Comparison of ENCODE assay signal across 13 cellular contexts in genomic region chr3:22729981-22730380, GRCh38.
A peak's percentile ranks its signal among the peaks of the same experiment; 100 is the strongest.
DNase-seq lines count a peak whose midpoint lies in the region; ATAC-seq, FAIRE-seq and TF ChIP-seq lines count a peak whose summit lies in the region.
"Had no signal": no experiment of that assay in that cellular context is flagged by ENCODE, and none has a peak within 500 bp of the region (broad histone marks: within the 10 kb centered on the region; RNA-seq: fewer than 3 reads in every experiment).

No MANE protein-coding gene starts in this region.

- no peak overlapping the region for H3K27ac Mint-ChIP-seq in immature natural killer cell

- no peak overlapping the region for H3K4me3 Mint-ChIP-seq in immature natural killer cell

- no peaks in the 10 kb centered on the region for H3K36me3 Mint-ChIP-seq in immature natural killer cell

- peaks cover 0 to 9% of the 10 kb centered on the region in 2 donors for H3K4me1 Mint-ChIP-seq in immature natural killer cell

- FAIRE-seq in D721Med (lab: Jason Lieb, UNC) = no peak

- CTCF ChIA-PET in GM10248 (lab: Yijun Ruan, JAX) = interaction anchor here (1.0 kb wide), 1 partner anchor 36 kb away, joined by 3 read pairs; no protein-coding TSS in a partner anchor

- TF ChIP-seq CTCF in D721Med (IDR thresholded peaks at IDR 0.05; ENCODE audit: insufficient read depth, missing control alignments) (peak; percentile 31), GM10248 (IDR thresholded peaks at IDR 0.05; ENCODE audit: control extremely low read depth, extremely low read depth, low read depth, missing control alignments) (no peak)

- ATAC-seq in HG02885 (IDR thresholded peaks at IDR 0.05; ENCODE audit: poor library complexity, unreplicated experiment) (peak; percentile 68), SK-N-SH treated with all-trans-retinoic acid at 6 μM for 48 hours (peak; percentile 40; the same call in 1 of the 3 replicates)

- POLR2A ChIA-PET in GM10248 (lab: Yijun Ruan, JAX) = no interaction called here

- H3K27me3 Mint-ChIP-seq in immature natural killer cell (ENCODE audit: low read depth in 3 of 3) = no peaks in the 10 kb centered on the region

- no peak for DNase-seq in D721Med (ENCODE audit: insufficient read length, low spot score)
- peak; percentile 14 for DNase-seq in iPS-NIHi11 (ENCODE audit: low spot score)
- no peak for DNase-seq in immature natural killer cell
- no peak for DNase-seq in NCI-H446 treated with DMSO at 0.1 percent for 48 hours (lab: John Stamatoyannopoulos, UW)
- DNase-seq in Ammon's horn (ENCODE audit: low spot score) = no peak
- DNase-seq in GM10248 (ENCODE audit: extremely low spot score) = no peak
- DNase-seq: activated gamma-delta T cell treated with Interleukin-2 at 50 U/mL for 16 hours, GOT3, hippocampal formation, NCI-H1105 treated with DMSO at 0.1 percent for 48 hours, RPMI8226 had no signal

- H3K9me3 Mint-ChIP-seq in immature natural killer cell = peaks cover 0 to 33% (median 6%) of the 10 kb centered on the region in 6 donors

TF ChIP-seq in SK-N-SH treated with all-trans-retinoic acid at 6 μM for 48 hours, 23 proteins besides CTCF, POLR2A, EP300 and RAD21:
- no peak for TF ChIP-seq OSR1 (CRISPR knock-in tag; IDR thresholded peaks at IDR 0.05)
- TF ChIP-seq TCF4 (CRISPR knock-in tag; IDR thresholded peaks at IDR 0.05; ENCODE audit: borderline replicate concordance) = no peak
- TF ChIP-seq TOX (CRISPR knock-in tag; IDR thresholded peaks at IDR 0.05; ENCODE audit: borderline replicate concordance) = no peak
- no peak for TF ChIP-seq ZFP3 (CRISPR knock-in tag; IDR thresholded peaks at IDR 0.05)
- no peak for TF ChIP-seq CSRNP3 (CRISPR knock-in tag; IDR thresholded peaks at IDR 0.05)
- no peak for TF ChIP-seq ARNTL (CRISPR knock-in tag; IDR thresholded peaks at IDR 0.05; ENCODE audit: borderline replicate concordance, low read depth)
- TF ChIP-seq BACH2 (CRISPR knock-in tag; IDR thresholded peaks at IDR 0.05; ENCODE audit: borderline replicate concordance) = no peak
- TF ChIP-seq POU6F1 (CRISPR knock-in tag; IDR thresholded peaks at IDR 0.05; ENCODE audit: borderline replicate concordance, low read depth) = no peak
- TF ChIP-seq GLIS3 (CRISPR knock-in tag; IDR thresholded peaks at IDR 0.05) = no peak
- no peak for TF ChIP-seq ZFP30 (CRISPR knock-in tag; IDR thresholded peaks at IDR 0.05)
- no peak for TF ChIP-seq SNAI2 (CRISPR knock-in tag; IDR thresholded peaks at IDR 0.05)
- no peak for TF ChIP-seq ISL1 (CRISPR knock-in tag; IDR thresholded peaks at IDR 0.05)
- TF ChIP-seq PPARA (CRISPR knock-in tag; IDR thresholded peaks at IDR 0.05; ENCODE audit: borderline replicate concordance) = no peak
- TF ChIP-seq PATZ1 (CRISPR knock-in tag; IDR thresholded peaks at IDR 0.05; ENCODE audit: borderline replicate concordance) = no peak
- no peak for TF ChIP-seq TSHZ2 (CRISPR knock-in tag; IDR thresholded peaks at IDR 0.05)
- TF ChIP-seq ZC3H10 (CRISPR knock-in tag; IDR thresholded peaks at IDR 0.05) = no peak
- TF ChIP-seq ZNF8 (CRISPR knock-in tag; IDR thresholded peaks at IDR 0.05) = no peak
- no peak for TF ChIP-seq CSDC2 (CRISPR knock-in tag; IDR thresholded peaks at IDR 0.05)
- no peak for TF ChIP-seq ESRRG (CRISPR knock-in tag; IDR thresholded peaks at IDR 0.05)
